Comparison of ENCODE assay signal across 9 cellular contexts in genomic region chr6:156719720-156720563, GRCh38. TPM values are rescaled to one million over a fixed set of nuclear protein-coding genes. Genes with fewer than 3 reads are reported as not detected.
DNase-seq lines count a peak whose midpoint lies in the region; ATAC-seq, FAIRE-seq and TF ChIP-seq lines count a peak whose summit lies in the region.
"Had no signal": no experiment of that assay in that cellular context is flagged by ENCODE, and none has a peak within 500 bp of the region (broad histone marks: within the 10 kb centered on the region; RNA-seq: fewer than 3 reads in every experiment).

No MANE protein-coding gene starts in this region.

- dilution Hi-C loops in mammary epithelial cell (cut with HindIII; ENCODE audit: low sequenced_read_pairs) = no loop called here

- peak overlapping the region; percentile 69 for H3K4me2 ChIP-seq in mammary epithelial cell (ENCODE audit: insufficient read depth, low read depth, low read length)

- no peak for FAIRE-seq in HTR-8/SVneo (lab: Jason Lieb, UNC)
- FAIRE-seq: endometrium had no signal

- H2AFZ ChIP-seq in mammary epithelial cell (ENCODE audit: low read depth, low read length) = peak overlapping the region; percentile 94

- H3K9ac ChIP-seq in mammary epithelial cell (ENCODE audit: insufficient read depth, low read length) = peak overlapping the region; percentile 68

- no peaks in the 10 kb centered on the region for H3K36me3 ChIP-seq in mammary epithelial cell (ENCODE audit: insufficient read depth, low read length)
- H3K36me3 ChIP-seq in kidney epithelial cell (ENCODE audit: control insufficient read depth, insufficient read depth, low read length) = no peaks in the 10 kb centered on the region

- H3K27me3 Mint-ChIP-seq in activated B cell treated with CpG ODN at 0.5 μM for 24 hours = no peaks in the 10 kb centered on the region

- peaks cover 30% of the 10 kb centered on the region for H3K4me1 ChIP-seq in mammary epithelial cell (ENCODE audit: insufficient read depth, low read length)

- H3K79me2 ChIP-seq in mammary epithelial cell (ENCODE audit: insufficient read depth, low read length) = no peaks in the 10 kb centered on the region

- H3K4me1 Mint-ChIP-seq in activated B cell treated with CpG ODN at 0.5 μM for 24 hours = peaks cover 52% of the 10 kb centered on the region

- POLR2A ChIA-PET in activated B cell treated with CpG ODN at 0.5 μM for 24 hours (lab: Charles Lee) = interaction anchor here (0.6 to 5.5 kb wide), 17 partner anchors 9 to 382 kb away, joined by 3 to 73 read pairs (median 5); partner anchors contain the start of gene ARID1B

- peak overlapping the region; percentile 76 for H3K27ac ChIP-seq in mammary epithelial cell (ENCODE audit: insufficient read depth, low read depth, low read length)

- H3K9me3 Mint-ChIP-seq in activated B cell treated with CpG ODN at 0.5 μM for 24 hours = peaks cover 2% of the 10 kb centered on the region

- H3K27me3 ChIP-seq in mammary epithelial cell (ENCODE audit: insufficient read depth, low read length) = no peaks in the 10 kb centered on the region
- no peaks in the 10 kb centered on the region for H3K27me3 ChIP-seq in kidney epithelial cell (ENCODE audit: control insufficient read depth, insufficient read depth, low read length)

- H3K27ac Mint-ChIP-seq in activated B cell treated with CpG ODN at 0.5 μM for 24 hours = peak overlapping the region; percentile 95

- H3K4me3 ChIP-seq in mammary epithelial cell (replicated peaks in 1 of 3; ENCODE audit: insufficient read depth in 1 of 3, low read depth in 2 of 3, low read length in 3 of 3) (peak overlapping the region in 2 of 3 experiments; percentile 9 to 31), kidney epithelial cell (ENCODE audit: low read depth, low read length) (no peak overlapping the region)

- ATAC-seq in GM21381 (IDR thresholded peaks at IDR 0.05; ENCODE audit: unreplicated experiment) (peak; percentile 88), activated B cell treated with CpG ODN at 0.5 μM for 24 hours (ENCODE audit: low read depth) (peak; percentile 81)

- in situ Hi-C loops in Caki2 (cut with HindIII; ENCODE audit: low pct_unique_long_range_greater_than_20kb, low sequenced_read_pairs) (no loop called here), mammary epithelial cell (cut with MboI; ENCODE audit: low sequenced_read_pairs in 2 of 2) (no loop called here)

- peak overlapping the region; percentile 82 for H3K4me3 Mint-ChIP-seq in activated B cell treated with CpG ODN at 0.5 μM for 24 hours

- H3K9me3 ChIP-seq in mammary epithelial cell (replicated peaks; ENCODE audit: insufficient read depth, low read length) = no peaks in the 10 kb centered on the region

- 28% methylated on average over 12 of the region's 50 CpGs for WGBS in mammary epithelial cell (ENCODE audit: low coverage, missing lambda C conversion rate)

- no TSS peak for BruUV-seq in mammary epithelial cell (replicated peaks; lab: Mats Ljungman, UMichigan)

- TF ChIP-seq CTCF in activated B cell treated with CpG ODN at 0.5 μM for 24 hours (IDR thresholded peaks at IDR 0.05) (no peak), mammary epithelial cell (conservative IDR thresholded peaks at IDR 0.05 in 1 of 2, IDR thresholded peaks at IDR 0.05 in 1 of 2; ENCODE audit: extremely low read depth in 1 of 2, insufficient read depth in 1 of 2, low read depth in 1 of 2, low read length in 2 of 2) (no peak), kidney epithelial cell (IDR thresholded peaks at IDR 0.05; ENCODE audit: insufficient read depth, low read length, poor library complexity, severe bottlenecking) (no peak)

- H3K36me3 Mint-ChIP-seq in activated B cell treated with CpG ODN at 0.5 μM for 24 hours (ENCODE audit: low read depth) = no peaks in the 10 kb centered on the region

- CTCF ChIA-PET in activated B cell treated with CpG ODN at 0.5 μM for 24 hours (lab: Charles Lee) = interaction anchor here (0.6 to 1.9 kb wide), 9 partner anchors 11 to 82 kb away, joined by 3 to 12 read pairs (median 5); no protein-coding TSS in a partner anchor
- CTCF ChIA-PET in mammary epithelial cell (lab: Charles Lee; ENCODE audit: low non-redundant PET) = interaction anchor here (0.6 kb wide), 1 partner anchor 1296 kb away, joined by 3 read pairs; no protein-coding TSS in a partner anchor

- intact Hi-C loops in activated B cell treated with CpG ODN at 0.5 μM for 24 hours (cut with micrococcal nuclease) = loop anchor here (1.0 to 2.0 kb wide), 6 partner anchors 9 to 57 kb away; partner anchors contain the start of gene ARID1B
- intact Hi-C loops in mammary epithelial cell (cut with micrococcal nuclease) = loop anchor here (1.0 to 2.0 kb wide), 2 partner anchors 34 to 59 kb away; no protein-coding TSS in a partner anchor

- no peaks in the 10 kb centered on the region for H4K20me1 ChIP-seq in mammary epithelial cell (ENCODE audit: insufficient read depth, low read length)

- DNase-seq in Caki2 (ENCODE audit: low read depth) (peak; percentile 39), HTR-8/SVneo (ENCODE audit: insufficient read length, low spot score) (peak; percentile 13), activated B cell treated with CpG ODN at 0.5 μM for 24 hours (peak; percentile 78), mammary epithelial cell (peak; percentile 93), kidney epithelial cell (ENCODE audit: low read depth) (peak; percentile 55), NCI-H1930 (lab: John Stamatoyannopoulos, UW) (no peak)
- DNase-seq in stimulated activated CD4-positive, alpha-beta T cell treated with anti-CD3 and anti-CD28 coated beads, Interleukin-15, amount 100 ng/mL, for 24 hours = peak; percentile 84

RNA-seq across cellular contexts. Expression of gene ARID1B, which starts 57.2 kb away (rescaled TPM):
- 3.2 and 6.9 TPM in 2 replicates for total RNA-seq in Caki2 (2014; rRNA removed; shearing (Covaris generic); ENCODE audit: low replicate concordance)
- total RNA-seq in activated B cell treated with CpG ODN at 0.5 μM for 24 hours (194 and 248 TPM in 2 replicates), mammary epithelial cell (10 to 100 TPM; 42.5 to 53.7 TPM), kidney epithelial cell (47.3 and 59.0 TPM in 2 replicates)
- polyA plus RNA-seq in mammary epithelial cell = 19.7 TPM
- 93.6 TPM for polyA minus RNA-seq in mammary epithelial cell

Comparison
In these comparisons a context has a peak if more than half of its experiments do, and no peak if none do; other contexts are left out.
1. DNase-seq: peak in Caki2 (single experiment), HTR-8/SVneo (single experiment), activated B cell treated with CpG ODN at 0.5 μM for 24 hours (single experiment), mammary epithelial cell (single experiment), kidney epithelial cell (single experiment) and stimulated activated CD4-positive, alpha-beta T cell treated with anti-CD3 and anti-CD28 coated beads, Interleukin-15, amount 100 ng/mL, for 24 hours (single experiment); none in NCI-H1930 (0 of 2).